In genomic region chr2:219567791-219568361, GRCh38 we compare ENCODE assay signal across 20 cellular contexts. TPM values are rescaled to one million over a fixed set of nuclear protein-coding genes. Genes with fewer than 3 reads are reported as not detected.
"Had no signal": no experiment of that assay in that cellular context is flagged by ENCODE, and none has a peak within 500 bp of the region (broad histone marks: within the 10 kb centered on the region; RNA-seq: fewer than 3 reads in every experiment).

No MANE protein-coding gene starts in this region.

- H3K36me3 ChIP-seq: neutrophil, uterus had no signal

- H3K4me2 ChIP-seq: smooth muscle cell had no signal

- DNase-seq: effector CD8-positive, alpha-beta T cell; gastrocnemius medialis; hypothalamus; mucosa of descending colon; naive thymus-derived CD8-positive, alpha-beta T cell; stimulated activated CD4-positive, alpha-beta T cell treated with anti-CD3 and anti-CD28 coated beads, Interleukin-4, amount 100 ng/mL, for 1 hour; stimulated activated CD8-positive, alpha-beta memory T cell treated with anti-CD3 and anti-CD28 coated beads, Interleukin-4, amount 100 ng/mL, for 48 hours; stimulated activated naive CD8-positive, alpha-beta T cell treated with anti-CD3 and anti-CD28 coated beads, Interleukin-15, Interleukin-2, amounts not matched to agents 100 U/mL and 50 U/mL, for 24 hours; thyroid gland; uterus had no signal

- H3K27ac ChIP-seq: coronary artery, gastrocnemius medialis, heart right ventricle, neutrophil, suprapubic skin, thyroid gland, upper lobe of left lung, uterus had no signal

- H3K4me3 ChIP-seq: coronary artery, gastrocnemius medialis, heart right ventricle, mucosa of descending colon, smooth muscle cell, suprapubic skin, thyroid gland, upper lobe of left lung, uterus had no signal

- H3K9me3 Mint-ChIP-seq: naive thymus-derived CD8-positive, alpha-beta T cell; stimulated activated effector memory CD8-positive, alpha-beta T cell treated with anti-CD3 and anti-CD28 coated beads, Interleukin-12 subunit alpha, Interleukin-12 subunit beta, amount 100 ng/mL, for 72 hours had no signal

- H3K27ac Mint-ChIP-seq: naive thymus-derived CD8-positive, alpha-beta T cell; stimulated activated effector memory CD8-positive, alpha-beta T cell treated with anti-CD3 and anti-CD28 coated beads, Interleukin-12 subunit alpha, Interleukin-12 subunit beta, amount 100 ng/mL, for 72 hours had no signal

- H3K4me1 Mint-ChIP-seq: stimulated activated effector memory CD8-positive, alpha-beta T cell treated with anti-CD3 and anti-CD28 coated beads, Interleukin-12 subunit alpha, Interleukin-12 subunit beta, amount 100 ng/mL, for 72 hours had no signal

- H3K36me3 Mint-ChIP-seq: naive thymus-derived CD8-positive, alpha-beta T cell; stimulated activated effector memory CD8-positive, alpha-beta T cell treated with anti-CD3 and anti-CD28 coated beads, Interleukin-12 subunit alpha, Interleukin-12 subunit beta, amount 100 ng/mL, for 72 hours had no signal

- H3K9me3 ChIP-seq: gastrocnemius medialis, heart right ventricle, mucosa of descending colon, neutrophil, suprapubic skin, thyroid gland, upper lobe of left lung, uterus had no signal

- H3K4me3 Mint-ChIP-seq: naive thymus-derived CD8-positive, alpha-beta T cell; stimulated activated effector memory CD8-positive, alpha-beta T cell treated with anti-CD3 and anti-CD28 coated beads, Interleukin-12 subunit alpha, Interleukin-12 subunit beta, amount 100 ng/mL, for 72 hours had no signal

- ATAC-seq: gastrocnemius medialis; heart right ventricle; left lobe of liver; mucosa of descending colon; naive thymus-derived CD8-positive, alpha-beta T cell; stimulated activated naive CD8-positive, alpha-beta T cell treated with anti-CD3 and anti-CD28 coated beads, Interleukin-15, Interleukin-2, amounts not matched to agents 100 U/mL and 50 U/mL, for 24 hours had no signal

- H3K27me3 ChIP-seq: gastrocnemius medialis, suprapubic skin, thyroid gland, uterus had no signal

RNA-seq across cellular contexts. Expression of gene OBSL1, which starts 3.5 kb away (rescaled TPM):
- polyA plus RNA-seq: naive thymus-derived CD8-positive, alpha-beta T cell had no signal

RNA-seq across cellular contexts. Expression of gene INHA, which starts 4.2 kb away (rescaled TPM):
- total RNA-seq: dermis microvascular lymphatic vessel endothelial cell; naive thymus-derived CD8-positive, alpha-beta T cell; pulmonary artery endothelial cell had no signal
- polyA plus RNA-seq: naive thymus-derived CD8-positive, alpha-beta T cell had no signal

RNA-seq across cellular contexts. Expression of gene TMEM198, which starts 24.0 kb away (rescaled TPM):
- total RNA-seq: dermis microvascular lymphatic vessel endothelial cell, pulmonary artery endothelial cell had no signal
